ENCODE assay signal across 1 cellular context in the genomic region with DNA sequence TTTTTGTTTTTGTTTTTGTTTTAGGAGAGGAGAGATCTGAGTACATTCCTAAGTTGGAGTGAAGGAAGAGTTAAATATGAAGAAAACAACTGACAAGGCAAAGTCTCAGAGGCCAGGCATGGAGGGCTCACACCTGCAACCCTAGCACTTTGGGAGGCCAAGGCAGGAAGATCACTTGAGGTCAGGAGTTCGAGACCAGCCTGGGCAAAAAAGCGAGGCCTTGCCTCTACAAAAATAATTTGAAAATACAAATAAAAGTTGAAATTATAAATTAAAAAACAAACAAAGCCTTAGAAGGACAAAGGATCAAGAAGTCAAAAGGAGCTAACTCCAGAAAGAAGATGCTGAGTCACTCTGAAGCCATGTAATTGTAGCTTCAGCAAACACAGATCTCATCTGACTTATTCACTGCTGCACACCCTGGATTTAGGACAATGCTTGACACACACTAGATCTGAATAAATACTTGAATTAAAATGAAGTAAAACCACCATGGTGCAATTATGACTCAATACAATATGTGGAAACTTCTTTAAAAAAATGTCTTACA.
A peak's percentile ranks its signal among the peaks of the same experiment; 100 is the strongest.
TF ChIP-seq lines count a peak whose summit lies in the region.

No MANE protein-coding gene starts in this region.

TF ChIP-seq in IMR-90, 13 proteins besides CTCF, POLR2A, EP300 and RAD21:
- peak; percentile 94 for TF ChIP-seq CEBPB (IDR thresholded peaks at IDR 0.05; ENCODE audit: low read depth, low read length)
- peak; percentile 84 for TF ChIP-seq MAFK (IDR thresholded peaks at IDR 0.05; ENCODE audit: low read depth, low read length)
- no peak for TF ChIP-seq RFX5 (IDR thresholded peaks at IDR 0.05; ENCODE audit: low read depth, low read length)
- TF ChIP-seq FOS (IDR thresholded peaks at IDR 0.05; ENCODE audit: low read depth, low read length) = peak; percentile 66
- TF ChIP-seq NFE2L2 (IDR thresholded peaks at IDR 0.05; ENCODE audit: low read depth, low read length) = peak; percentile 99
- peak; percentile 48; the same call in 1 of the 2 replicates for TF ChIP-seq BHLHE40 (IDR thresholded peaks at IDR 0.05; ENCODE audit: low read depth, low read length)
- no peak for TF ChIP-seq RCOR1 (IDR thresholded peaks at IDR 0.05; ENCODE audit: insufficient replicate concordance, low read length)
